In genomic region chr4:105194328-105195231, GRCh38 we compare ENCODE assay signal across 10 cellular contexts. TPM values are rescaled to one million over a fixed set of nuclear protein-coding genes. Genes with fewer than 3 reads are reported as not detected.
DNase-seq lines count a peak whose midpoint lies in the region; ATAC-seq, FAIRE-seq and TF ChIP-seq lines count a peak whose summit lies in the region.
"Had no signal": no experiment of that assay in that cellular context is flagged by ENCODE, and none has a peak within 500 bp of the region (broad histone marks: within the 10 kb centered on the region; RNA-seq: fewer than 3 reads in every experiment).

No MANE protein-coding gene starts in this region.

- H3K27me3 ChIP-seq in ascending aorta: no peaks in the 10 kb centered on the region
- H3K27me3 ChIP-seq: heart left ventricle had no signal

- intact Hi-C loops in head of caudate nucleus (cut with DNase I) (no loop called here), ascending aorta (cut with DNase I) (loop anchor here (5.0 kb wide), 1 partner anchor 278 kb away; the partner anchor contains the start of gene PPA2)

- TF ChIP-seq POLR2A in H54 (IDR thresholded peaks at IDR 0.05; ENCODE audit: low read depth, low read length): no peak

- ATAC-seq in GM18909 (IDR thresholded peaks at IDR 0.05; ENCODE audit: poor library complexity, unreplicated experiment) (peak; percentile 93), HG03571 (IDR thresholded peaks at IDR 0.05; ENCODE audit: unreplicated experiment) (peak; percentile 83)
- ATAC-seq: heart left ventricle had no signal

- FAIRE-seq in H54 (lab: Jason Lieb, UNC): peak; percentile 15

- no peak for TF ChIP-seq CTCF in ascending aorta (IDR thresholded peaks at IDR 0.05)

- no peak overlapping the region for H3K4me3 ChIP-seq in ascending aorta
- H3K4me3 ChIP-seq: heart left ventricle had no signal

- DNase-seq in H54 (ENCODE audit: insufficient read length, low spot score): no peak
- DNase-seq in kidney tubule cell (ENCODE audit: low spot score): peak; percentile 50
- no peak for DNase-seq in DMS79 (lab: John Stamatoyannopoulos, UW)
- no peak for DNase-seq in head of caudate nucleus
- DNase-seq in NOMO-1 treated with dmso at 0.1 percent for 144 hours (lab: John Stamatoyannopoulos, UW; ENCODE audit: unreplicated experiment): no peak
- no peak for DNase-seq in ascending aorta (ENCODE audit: low spot score in 2 of 2)
- DNase-seq: heart left ventricle, NCI-H2171 treated with DMSO at 0.1 percent for 48 hours had no signal

- H3K36me3 ChIP-seq in ascending aorta: no peaks in the 10 kb centered on the region

- peaks cover 2 to 18% of the 10 kb centered on the region in 2 donors for H3K4me1 ChIP-seq in ascending aorta

- peak overlapping the region in 1 of 2 donors; percentile 17 for H3K27ac ChIP-seq in ascending aorta

- H3K9me3 ChIP-seq in ascending aorta: no peaks in the 10 kb centered on the region
- H3K9me3 ChIP-seq: heart left ventricle had no signal

RNA-seq across cellular contexts. Expression of gene TET2, which starts 47.9 kb away (rescaled TPM):
- total RNA-seq in ascending aorta: 14.8 TPM
